In genomic region chrX:13101439-13102139, GRCh38 we compare ENCODE assay signal across 8 cellular contexts. TPM values are rescaled to one million over a fixed set of nuclear protein-coding genes. Genes with fewer than 3 reads are reported as not detected.
A peak's percentile ranks its signal among the peaks of the same experiment; 100 is the strongest.
DNase-seq lines count a peak whose midpoint lies in the region; ATAC-seq lines count a peak whose summit lies in the region.

No MANE protein-coding gene starts in this region.

- H3K36me3 Mint-ChIP-seq in activated naive CD4-positive, alpha-beta T cell treated with anti-CD3 and anti-CD28 coated beads, Interleukin-2, amount 50 U/mL, for 72 hours: no peaks in the 10 kb centered on the region

- peak; percentile 92 to 100 for ATAC-seq in activated naive CD4-positive, alpha-beta T cell treated with anti-CD3 and anti-CD28 coated beads, Interleukin-2, amount 50 U/mL, for 72 hours
- ATAC-seq in HG02870 (IDR thresholded peaks at IDR 0.05; ENCODE audit: unreplicated experiment) (no peak), HG02759 (IDR thresholded peaks at IDR 0.05; ENCODE audit: unreplicated experiment) (no peak)

- H3K27ac Mint-ChIP-seq in activated naive CD4-positive, alpha-beta T cell treated with anti-CD3 and anti-CD28 coated beads, Interleukin-2, amount 50 U/mL, for 72 hours: peak overlapping the region; percentile 72 to 79

- DNase-seq in Daoy (ENCODE audit: low read depth) (peak; percentile 86), NCI-H69 (lab: John Stamatoyannopoulos, UW) (peak; percentile 86), iPS-NIHi11 (ENCODE audit: low spot score) (peak; percentile 15), NCI-H82 treated with DMSO at 0.1 percent for 48 hours (lab: John Stamatoyannopoulos, UW; ENCODE audit: unreplicated experiment) (no peak)
- no peak for DNase-seq in activated naive CD4-positive, alpha-beta T cell treated with anti-CD3 and anti-CD28 coated beads, Interleukin-2, amount 50 U/mL, for 72 hours (ENCODE audit: low spot score in 2 of 2)
- DNase-seq in stimulated activated CD4-positive, alpha-beta T cell treated with anti-CD3 and anti-CD28 coated beads, Interleukin-4, amount 100 ng/mL, for 4 hours: peak; percentile 24 to 63

- peaks cover 0 to 7% of the 10 kb centered on the region in 2 donors for H3K9me3 Mint-ChIP-seq in activated naive CD4-positive, alpha-beta T cell treated with anti-CD3 and anti-CD28 coated beads, Interleukin-2, amount 50 U/mL, for 72 hours

RNA-seq across cellular contexts. Expression of gene FAM9C, which starts 57.2 kb away (rescaled TPM):
- not detected in 2 replicates for total RNA-seq in Daoy (2014; rRNA removed; shearing (Covaris generic))
- under 1 TPM in 1 of 2 donors, not detected in 1; 0.41 TPM for total RNA-seq in activated naive CD4-positive, alpha-beta T cell treated with anti-CD3 and anti-CD28 coated beads, Interleukin-2, amount 50 U/mL, for 72 hours

Comparison
In these comparisons a context has a peak if more than half of its experiments do, and no peak if none do; other contexts are left out.
1. DNase-seq: peak in Daoy (single experiment), NCI-H69 (single experiment), iPS-NIHi11 (single experiment) and stimulated activated CD4-positive, alpha-beta T cell treated with anti-CD3 and anti-CD28 coated beads, Interleukin-4, amount 100 ng/mL, for 4 hours (2 of 2); none in activated naive CD4-positive, alpha-beta T cell treated with anti-CD3 and anti-CD28 coated beads, Interleukin-2, amount 50 U/mL, for 72 hours (0 of 2) and NCI-H82 treated with DMSO at 0.1 percent for 48 hours (single experiment).
2. ATAC-seq: peak in activated naive CD4-positive, alpha-beta T cell treated with anti-CD3 and anti-CD28 coated beads, Interleukin-2, amount 50 U/mL, for 72 hours (2 of 2); none in HG02870 (single experiment) and HG02759 (single experiment).